12 cellular contexts compared by ENCODE assay signal in the genomic region with DNA sequence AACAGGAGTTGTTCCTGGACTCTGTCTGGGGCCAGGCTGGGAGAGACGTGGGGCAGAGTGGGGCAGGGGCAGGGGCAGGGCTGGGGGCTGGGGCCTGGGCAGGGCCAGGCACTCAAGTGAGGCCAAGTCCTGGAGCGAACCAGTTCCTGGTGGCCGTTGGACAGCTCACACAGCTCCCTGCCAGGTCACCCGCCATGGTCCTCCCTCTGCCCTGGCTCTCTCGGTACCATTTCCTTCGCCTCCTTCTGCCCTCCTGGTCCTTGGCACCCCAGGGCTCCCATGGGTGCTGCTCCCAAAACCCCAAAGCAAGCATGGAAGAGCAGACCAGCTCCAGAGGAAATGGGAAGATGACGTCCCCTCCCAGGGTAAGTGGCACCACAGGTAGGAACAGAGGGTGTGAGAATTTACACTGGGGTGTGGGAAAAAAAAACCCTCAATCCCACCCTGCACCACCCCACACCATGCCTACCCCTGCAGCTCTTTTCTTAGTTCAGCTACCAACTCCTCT. TPM values are rescaled to one million over a fixed set of nuclear protein-coding genes. Genes with fewer than 3 reads are reported as not detected.
DNase-seq lines count a peak whose midpoint lies in the region; FAIRE-seq and TF ChIP-seq lines count a peak whose summit lies in the region.
"Had no signal": no experiment of that assay in that cellular context is flagged by ENCODE, and none has a peak within 500 bp of the region (broad histone marks: within the 10 kb centered on the region; RNA-seq: fewer than 3 reads in every experiment).

A gene with protein sequence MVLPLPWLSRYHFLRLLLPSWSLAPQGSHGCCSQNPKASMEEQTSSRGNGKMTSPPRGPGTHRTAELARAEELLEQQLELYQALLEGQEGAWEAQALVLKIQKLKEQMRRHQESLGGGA (plus strand): TSS at position 142 of the 508 bp plus-strand sequence. CDS start 53 bp downstream, at position 195.

- H2BK12ac ChIP-seq in H1 (ENCODE audit: low read depth, low read length) = no peak within 1 kb of the TSS

- no peak for FAIRE-seq in H1 (lab: Jason Lieb, UNC)

- TF ChIP-seq RAD21 in H1 (IDR thresholded peaks at IDR 0.05 in 1 of 2, conservative IDR thresholded peaks at IDR 0.05 in 1 of 2; ENCODE audit: low read depth in 2 of 2, low read length in 2 of 2) = no peak

- H2AFZ ChIP-seq in H1 (ENCODE audit: low read length) (no peak within 1 kb of the TSS), osteoblast (ENCODE audit: low read length) (no peak within 1 kb of the TSS)

- H4K8ac ChIP-seq in H1 (ENCODE audit: extremely low read depth, insufficient read depth, low read length) = peak within 1 kb of the TSS; percentile 66; the same call in 1 of the 2 replicates

- TF ChIP-seq POLR2A in GM19099 (IDR thresholded peaks at IDR 0.05; ENCODE audit: extremely low read depth, insufficient read length, low read depth) (peak; percentile 18), NB4 (IDR thresholded peaks at IDR 0.05; ENCODE audit: extremely low read depth, insufficient read length) (no peak), H1 (IDR thresholded peaks at IDR 0.05; ENCODE audit: control extremely low read depth in 1 of 2, low read depth in 2 of 2, low read length in 2 of 2) (peak in 1 of 2 experiments; percentile 31; a peak in 1 of 3 replicates)

- CTCF ChIA-PET in H1 (lab: Charles Lee; ENCODE audit: partially characterized antibody) = interaction anchor here (0.6 to 2.2 kb wide), 4 partner anchors 12 to 151 kb away, joined by 4 to 8 read pairs (median 7); no protein-coding TSS in a partner anchor

- H3K4me2 ChIP-seq in H1 (ENCODE audit: insufficient read depth in 1 of 2, low read depth in 2 of 2, low read length in 2 of 2) (no peak within 1 kb of the TSS), osteoblast (ENCODE audit: insufficient read depth, low read length) (no peak within 1 kb of the TSS)

- no peak within 1 kb of the TSS for H3K56ac ChIP-seq in H1 (replicated peaks; ENCODE audit: insufficient read length, low read depth, low read length)

- no peak within 1 kb of the TSS for H2BK20ac ChIP-seq in H1 (ENCODE audit: low read length)

- TF ChIP-seq CTCF in NB4 (IDR thresholded peaks at IDR 0.05; ENCODE audit: low read depth, low read length) = no peak
- TF ChIP-seq CTCF in H1 (IDR thresholded peaks at IDR 0.05; ENCODE audit: control extremely low read depth in 1 of 3, insufficient read depth in 1 of 3, low read depth in 1 of 3, low read length in 3 of 3) = no peak
- TF ChIP-seq CTCF in osteoblast (IDR thresholded peaks at IDR 0.05; ENCODE audit: extremely low read depth, low read depth, low read length) = no peak

- H3K4me1 ChIP-seq in H1 (replicated peaks in 1 of 4; ENCODE audit: control insufficient read depth in 3 of 4, insufficient read depth in 4 of 4, low read length in 3 of 4) (peaks cover 1 to 5% (median 4%) of the 10 kb centered on the region in 4 experiments; a peak in 4 of 7 replicates), osteoblast (ENCODE audit: insufficient read depth, low read length) (peaks cover 17% of the 10 kb centered on the region)
- H3K4me1 ChIP-seq: sigmoid colon had no signal

- H2BK120ac ChIP-seq in H1 (replicated peaks; ENCODE audit: low read depth, low read length) = no peak within 1 kb of the TSS

- H3K79me2 ChIP-seq in H1 (ENCODE audit: control insufficient read depth in 1 of 2, insufficient read depth in 2 of 2, low read length in 2 of 2) (peaks cover 0 to 3% of the 10 kb centered on the region in 2 experiments; a peak in 1 of 4 replicates), osteoblast (ENCODE audit: insufficient read depth, low read length) (peaks cover 3% of the 10 kb centered on the region)

- H3K27ac ChIP-seq in H1 (ENCODE audit: low read depth, low read length) = no peak within 1 kb of the TSS
- no peak within 1 kb of the TSS for H3K27ac ChIP-seq in osteoblast (ENCODE audit: low read depth, low read length)
- H3K27ac ChIP-seq in caudate nucleus (ENCODE audit: low read depth, low read length) = no peak within 1 kb of the TSS
- H3K27ac ChIP-seq: sigmoid colon had no signal

- 88% methylated on average over 6 of the region's 7 CpGs; no CpG with 5 or more reads in 1 of the 2 experiments for WGBS in H1 (ENCODE audit: extremely low coverage in 1 of 2, insufficient coverage in 1 of 2, insufficient read length in 1 of 2, insufficient replicate concordance in 2 of 2, low coverage in 1 of 2, low lambda C conversion rate in 2 of 2, missing lambda C conversion rate in 1 of 2), 2 experiments

- no peak within 1 kb of the TSS for H2BK15ac ChIP-seq in H1 (ENCODE audit: low read length)

- no peak within 1 kb of the TSS for H3K23ac ChIP-seq in H1 (ENCODE audit: insufficient read length)

- H3K14ac ChIP-seq in H1 (ENCODE audit: insufficient read length) = no peak within 1 kb of the TSS

- H3K4me3 ChIP-seq in NB4 (ENCODE audit: low read depth, low read length) = no peak within 1 kb of the TSS
- H3K4me3 ChIP-seq in H1 (ENCODE audit: extremely low read depth in 1 of 4, insufficient read depth in 2 of 4, low read depth in 3 of 4, low read length in 4 of 4) = no peak within 1 kb of the TSS
- no peak within 1 kb of the TSS for H3K4me3 ChIP-seq in osteoblast (ENCODE audit: insufficient read depth, low read length)
- H3K4me3 ChIP-seq: sigmoid colon had no signal

- peak within 1 kb of the TSS; percentile 69 for H3K4ac ChIP-seq in H1 (replicated peaks; ENCODE audit: insufficient read length, low read depth, low read length)

- no peak within 1 kb of the TSS for H2BK5ac ChIP-seq in H1 (ENCODE audit: low read depth, low read length)

- H3K9me3 ChIP-seq in H1 (ENCODE audit: insufficient read depth in 2 of 2, low read depth in 1 of 2, low read length in 1 of 2) (no peaks in the 10 kb centered on the region), osteoblast (ENCODE audit: low read depth, low read length) (no peaks in the 10 kb centered on the region)
- H3K9me3 ChIP-seq: sigmoid colon had no signal

- H4K5ac ChIP-seq in H1 (ENCODE audit: insufficient read length, low read depth, low read length) = no peak within 1 kb of the TSS

- no peak within 1 kb of the TSS for H3K18ac ChIP-seq in H1 (ENCODE audit: extremely low read depth, low read length)

- POLR2A ChIA-PET in H1 (lab: Charles Lee; ENCODE audit: partially characterized antibody) = interaction anchor here (0.9 to 18.4 kb wide), 22 partner anchors 8 to 132 kb away, joined by 3 to 428 read pairs (median 6); a partner anchor contains a TSS

- H4K91ac ChIP-seq in H1 (replicated peaks; ENCODE audit: insufficient read length, low read length) = no peak within 1 kb of the TSS

- H3K36me3 ChIP-seq in H1 (ENCODE audit: control insufficient read depth in 2 of 4, insufficient read depth in 4 of 4, low read length in 3 of 4) (peaks cover 31 to 48% (median 38%) of the 10 kb centered on the region in 4 experiments), osteoblast (ENCODE audit: insufficient read depth, low read length) (peaks cover 34% of the 10 kb centered on the region)

- H3K27me3 ChIP-seq in H1 (replicated peaks in 1 of 4; ENCODE audit: control insufficient read depth in 3 of 4, extremely low read depth in 1 of 4, insufficient read depth in 3 of 4, low read length in 3 of 4) (no peaks in the 10 kb centered on the region), osteoblast (ENCODE audit: insufficient read depth, low read length) (no peaks in the 10 kb centered on the region)
- H3K27me3 ChIP-seq: sigmoid colon had no signal

- TF ChIP-seq EP300 in H1 (IDR thresholded peaks at IDR 0.05; ENCODE audit: borderline replicate concordance in 1 of 2, low read depth in 2 of 2, low read length in 2 of 2) = no peak

- no peak within 1 kb of the TSS for H2AK5ac ChIP-seq in H1 (ENCODE audit: low read depth, low read length)

- H3K23me2 ChIP-seq in H1 (ENCODE audit: low read depth, low read length) = no peaks in the 10 kb centered on the region

- H3K79me1 ChIP-seq in H1 (ENCODE audit: low read depth, low read length) = peaks cover 2% of the 10 kb centered on the region; the same call in 1 of the 2 replicates

- H4K20me1 ChIP-seq in H1 (replicated peaks in 1 of 2; ENCODE audit: control insufficient read depth in 1 of 2, insufficient read depth in 2 of 2, low read length in 2 of 2) (peaks cover 16 to 29% of the 10 kb centered on the region in 2 experiments), osteoblast (ENCODE audit: insufficient read depth, low read length) (peaks cover 39% of the 10 kb centered on the region)

- peak; percentile 18 for DNase-seq in NB4 (ENCODE audit: low read depth)
- peak in 1 of 2 experiments; percentile 59 for DNase-seq in H1 (ENCODE audit: low read depth in 1 of 2, low spot score in 2 of 2)
- DNase-seq in osteoblast (ENCODE audit: insufficient read length, low spot score, missing footprints) = peak; percentile 62
- DNase-seq in caudate nucleus (lab: John Stamatoyannopoulos, UW) = no peak
- DNase-seq in ecto neural progenitor cell (ENCODE audit: low spot score) = no peak
- no peak for DNase-seq in NCI-H1930 (lab: John Stamatoyannopoulos, UW)
- DNase-seq: activated gamma-delta T cell treated with Interleukin-2 at 50 U/mL for 16 hours, NCI-H1436, sigmoid colon had no signal

- no peak within 1 kb of the TSS for H3K9ac ChIP-seq in H1 (replicated peaks in 1 of 4; ENCODE audit: extremely low read depth in 1 of 4, low read depth in 3 of 4, low read length in 3 of 4)

RNA-seq across cellular contexts. Expression of the gene that starts here (rescaled TPM):
- not detected in 2 replicates for total RNA-seq in H1 (2021; fragmentation: NEBNext Ultra II Directional; extraction: Animal tissue kit (Norgen Biotek cat#: 25700))
- polyA plus RNA-seq in H1 (2011; rRNA removed) = not detected in 2 replicates
- not detected for polyA plus RNA-seq in H1 (2011; cell fraction: cytosol; rRNA removed)
- not detected for polyA plus RNA-seq in H1 (2011; cell fraction: nucleus; rRNA removed)
- polyA plus RNA-seq in H1 (2012, experiment 1 of 2) = not detected in 4 replicates
- polyA plus RNA-seq in H1 (2012, experiment 2 of 2) = not detected
- polyA plus RNA-seq in H1 (2013, experiment 1 of 2) = not detected
- not detected for polyA plus RNA-seq in H1 (2013, experiment 2 of 2)
- polyA minus RNA-seq in H1 (2011; rRNA and poly(A)+ RNA removed) = not detected in 2 replicates
- not detected for polyA minus RNA-seq in H1 (2011; cell fraction: cytosol; rRNA and poly(A)+ RNA removed)
- polyA minus RNA-seq in H1 (2011; cell fraction: nucleus; rRNA and poly(A)+ RNA removed) = not detected
- not detected in 2 replicates for total RNA-seq in osteoblast
- total RNA-seq: lung microvascular endothelial cell, sigmoid colon, urinary bladder had no signal
- polyA plus RNA-seq: sigmoid colon, urinary bladder had no signal

Comparison
In these comparisons a context has a peak if more than half of its experiments do, and no peak if none do; other contexts are left out.
1. Peak in DNase-seq in osteoblast; RNA of the gene not detected or under 1 TPM.